8 cellular contexts compared by ENCODE assay signal in the genomic region with DNA sequence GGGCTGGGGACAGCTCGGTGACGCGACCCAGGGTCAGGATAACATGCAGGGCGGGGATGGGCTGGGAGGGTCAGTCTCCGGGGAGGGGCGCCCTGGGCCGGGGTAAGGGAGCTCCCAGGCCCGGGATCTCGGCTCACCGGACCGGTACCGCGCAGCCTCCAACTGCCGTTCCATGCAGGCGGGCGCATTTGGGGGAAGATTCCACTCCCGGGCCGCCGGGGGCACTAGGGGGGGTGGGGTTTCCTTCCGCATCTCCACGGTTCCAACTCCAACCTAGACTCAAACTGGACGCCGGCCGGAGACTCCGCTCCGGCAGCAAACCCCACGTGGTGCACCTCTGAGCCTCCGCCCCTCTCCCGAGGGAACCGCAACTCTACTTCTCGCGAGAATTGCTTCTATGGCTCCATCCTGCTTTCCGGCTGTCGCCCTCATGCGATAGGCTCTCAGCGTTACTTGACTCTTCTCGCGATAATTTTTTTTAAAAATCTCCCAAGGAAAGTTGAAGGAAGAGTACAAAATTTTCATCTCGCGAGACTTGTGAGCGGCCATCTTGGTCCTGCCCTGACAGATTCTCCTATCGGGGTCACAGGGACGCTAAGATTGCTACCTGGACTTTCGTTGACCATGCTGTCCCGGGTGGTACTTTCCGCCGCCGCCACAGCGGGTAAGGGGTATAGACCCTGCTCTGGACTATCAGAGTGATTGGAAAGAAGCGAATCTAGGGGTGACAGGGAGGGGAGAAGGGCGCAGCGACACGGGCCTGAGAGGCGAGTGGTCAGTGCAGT. TPM values are rescaled to one million over a fixed set of nuclear protein-coding genes. Genes with fewer than 3 reads are reported as not detected.
DNase-seq lines count a peak whose midpoint lies in the region; ATAC-seq and TF ChIP-seq lines count a peak whose summit lies in the region.

Gene ATP5PB (plus strand): TSS at position 547 of the 785 bp plus-strand sequence. CDS start 78 bp downstream, at position 625.
Gene WDR77 (minus strand): TSS at position 339 of the 785 bp plus-strand sequence. CDS start 87 bp downstream, at position 252.

- peak within 1 kb of the TSS; percentile 71 for H3K4me3 ChIP-seq in smooth muscle cell

- peaks cover 50% of the 10 kb centered on the region for H3K79me2 ChIP-seq in smooth muscle cell (ENCODE audit: low read depth)

- H3K27ac ChIP-seq in caudate nucleus (ENCODE audit: low read depth, low read length) = peak within 1 kb of the TSS; percentile 61
- peak within 1 kb of the TSS; percentile 84 for H3K27ac ChIP-seq in smooth muscle cell (ENCODE audit: low read depth)

- peak; percentile 64 for TF ChIP-seq POLR2A in GM18951 (IDR thresholded peaks at IDR 0.05; ENCODE audit: extremely low read depth, insufficient read depth, insufficient read length)

- no peaks in the 10 kb centered on the region for H3K9me3 ChIP-seq in smooth muscle cell (replicated peaks; ENCODE audit: low read depth)

- in situ Hi-C loops in GM18951 (cut with MboI; ENCODE audit: low sequenced_read_pairs, unreplicated experiment) = no loop called here

- peaks cover 35% of the 10 kb centered on the region for H3K4me1 ChIP-seq in smooth muscle cell (ENCODE audit: low read depth)

- POLR2A ChIA-PET in activated B cell treated with CpG ODN at 0.5 μM for 24 hours (lab: Charles Lee) = interaction anchor here (0.7 to 5.5 kb wide), 21 partner anchors 8 to 1901 kb away, joined by 3 to 38 read pairs (median 4); partner anchors contain the start of genes ADORA3, C1orf162, CEPT1 and DRAM2

- intact Hi-C loops in activated B cell treated with CpG ODN at 0.5 μM for 24 hours (cut with micrococcal nuclease) = loop anchor here (1.0 to 10.0 kb wide), 9 partner anchors 22 to 1414 kb away; partner anchors contain the start of genes DDX20 and STRIP1

- no peak for TF ChIP-seq CTCF in activated B cell treated with CpG ODN at 0.5 μM for 24 hours (IDR thresholded peaks at IDR 0.05)
- TF ChIP-seq CTCF in smooth muscle cell (IDR thresholded peaks at IDR 0.05; ENCODE audit: borderline replicate concordance, insufficient read depth, poor library complexity, severe bottlenecking) = no peak

- DNase-seq in AG08395 (ENCODE audit: low spot score) (peak; percentile 99), NCI-H345 (lab: John Stamatoyannopoulos, UW) (peak; percentile 99), activated B cell treated with CpG ODN at 0.5 μM for 24 hours (peak; percentile 77), caudate nucleus (lab: John Stamatoyannopoulos, UW) (peak; percentile 52 to 98 (median 91)), iPS-NIHi7 (ENCODE audit: extremely low spot score) (peak; percentile 99), smooth muscle cell (lab: John Stamatoyannopoulos, UW; ENCODE audit: unreplicated experiment) (peak; percentile 81)

- peaks cover 4% of the 10 kb centered on the region for H3F3A ChIP-seq in smooth muscle cell (ENCODE audit: low read depth)

- H4K20me1 ChIP-seq in smooth muscle cell (ENCODE audit: low read depth) = peaks cover 10% of the 10 kb centered on the region

- peak within 1 kb of the TSS; percentile 99 for H3K4me2 ChIP-seq in smooth muscle cell

- peak within 1 kb of the TSS; percentile 97 for H3K9ac ChIP-seq in smooth muscle cell (ENCODE audit: low read depth)

- H3K27me3 Mint-ChIP-seq in activated B cell treated with CpG ODN at 0.5 μM for 24 hours = no peaks in the 10 kb centered on the region

- H3K27me3 ChIP-seq in smooth muscle cell (ENCODE audit: low read depth) = no peaks in the 10 kb centered on the region

- H3K9me3 Mint-ChIP-seq in activated B cell treated with CpG ODN at 0.5 μM for 24 hours = no peaks in the 10 kb centered on the region

- H3K36me3 Mint-ChIP-seq in activated B cell treated with CpG ODN at 0.5 μM for 24 hours (ENCODE audit: low read depth) = peaks cover 73% of the 10 kb centered on the region

- WGBS in smooth muscle cell (ENCODE audit: low lambda C conversion rate) = under 1% methylated on average over 33 of the region's 54 CpGs

- H3K36me3 ChIP-seq in smooth muscle cell (ENCODE audit: low read depth) = no peaks in the 10 kb centered on the region

- peaks cover 71% of the 10 kb centered on the region for H3K4me1 Mint-ChIP-seq in activated B cell treated with CpG ODN at 0.5 μM for 24 hours

- peak within 1 kb of the TSS; percentile 100 for H3K4me3 Mint-ChIP-seq in activated B cell treated with CpG ODN at 0.5 μM for 24 hours

- H3K27ac Mint-ChIP-seq in activated B cell treated with CpG ODN at 0.5 μM for 24 hours = peak within 1 kb of the TSS; percentile 98

- ATAC-seq in HG03196 (IDR thresholded peaks at IDR 0.05; ENCODE audit: unreplicated experiment) (peak; percentile 92), activated B cell treated with CpG ODN at 0.5 μM for 24 hours (ENCODE audit: low read depth) (peak; percentile 96)

- CTCF ChIA-PET in activated B cell treated with CpG ODN at 0.5 μM for 24 hours (lab: Charles Lee) = interaction anchor here (0.6 to 1.1 kb wide), 5 partner anchors 11 to 321 kb away, joined by 3 to 5 read pairs (median 3); no protein-coding TSS in a partner anchor

- H2AFZ ChIP-seq in smooth muscle cell (ENCODE audit: low read depth) = peak within 1 kb of the TSS; percentile 86

RNA-seq across cellular contexts. Expression of gene ATP5PB, which starts in this region (rescaled TPM):
- total RNA-seq in activated B cell treated with CpG ODN at 0.5 μM for 24 hours (220 and 229 TPM in 2 replicates), smooth muscle cell (289 and 350 TPM in 2 replicates)
- 272 and 296 TPM in 2 replicates for polyA plus RNA-seq in smooth muscle cell

RNA-seq across cellular contexts. Expression of gene WDR77, which starts in this region (rescaled TPM):
- total RNA-seq in activated B cell treated with CpG ODN at 0.5 μM for 24 hours = 55.8 and 63.3 TPM in 2 replicates
- total RNA-seq in smooth muscle cell = 22.5 and 43.3 TPM in 2 replicates
- polyA plus RNA-seq in smooth muscle cell = 35.0 and 36.7 TPM in 2 replicates

Comparison
In these comparisons a context has a peak if more than half of its experiments do, and no peak if none do; other contexts are left out.
1. Peak in every context shown above with its lines: DNase-seq, ATAC-seq, H3K4me3 ChIP-seq and H3K27ac ChIP-seq.